Comparison of ENCODE assay signal across 1 cellular context in genomic region chr1:98515744-98516143, GRCh38.
TF ChIP-seq lines count a peak whose summit lies in the region.

No MANE protein-coding gene starts in this region.

TF ChIP-seq in IMR-90, 13 proteins besides CTCF, POLR2A, EP300 and RAD21:
- no peak for TF ChIP-seq RCOR1 (IDR thresholded peaks at IDR 0.05; ENCODE audit: insufficient replicate concordance, low read length)
- no peak for TF ChIP-seq BHLHE40 (IDR thresholded peaks at IDR 0.05; ENCODE audit: low read depth, low read length)
- no peak for TF ChIP-seq ELK1 (IDR thresholded peaks at IDR 0.05; ENCODE audit: borderline replicate concordance, low read depth, low read length)
- no peak for TF ChIP-seq MAFK (IDR thresholded peaks at IDR 0.05; ENCODE audit: low read depth, low read length)
- no peak for TF ChIP-seq MXI1 (IDR thresholded peaks at IDR 0.05; ENCODE audit: borderline replicate concordance, low read depth, low read length)
- TF ChIP-seq USF2 (IDR thresholded peaks at IDR 0.05; ENCODE audit: low read depth, low read length): no peak
- no peak for TF ChIP-seq FOS (IDR thresholded peaks at IDR 0.05; ENCODE audit: low read depth, low read length)
- TF ChIP-seq CHD1 (IDR thresholded peaks at IDR 0.05; ENCODE audit: low read depth, low read length): no peak
